Comparison of ENCODE assay signal across 19 cellular contexts in the genomic region with DNA sequence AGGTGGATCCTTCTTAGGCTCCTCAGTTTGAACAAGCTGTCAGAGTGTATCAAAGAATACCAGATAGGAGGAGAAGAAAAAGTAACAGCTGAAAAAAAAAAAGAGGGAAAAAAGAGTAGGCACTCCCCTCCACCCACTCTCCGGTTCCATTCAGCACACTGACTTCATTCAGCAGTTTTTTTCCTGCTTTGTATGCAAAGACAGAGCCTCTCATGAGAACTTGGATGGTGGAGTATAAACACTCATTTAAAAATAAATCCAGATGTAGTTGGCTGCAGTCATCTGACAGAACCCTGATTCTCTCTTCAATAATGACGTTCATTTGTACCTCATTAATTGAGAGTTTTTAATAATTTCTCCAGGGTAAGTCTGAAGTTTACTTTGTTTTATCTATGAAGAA.
"Had no signal": no experiment of that assay in that cellular context is flagged by ENCODE, and none has a peak within 500 bp of the region (broad histone marks: within the 10 kb centered on the region; RNA-seq: fewer than 3 reads in every experiment).

No MANE protein-coding gene starts in this region.

- H3K27me3 ChIP-seq: body of pancreas, gastrocnemius medialis, heart left ventricle, spleen had no signal

- H3K4me3 ChIP-seq: body of pancreas, gastrocnemius medialis, heart left ventricle, spleen had no signal

- H3K36me3 ChIP-seq: gastrocnemius medialis, heart left ventricle, spleen had no signal

- DNase-seq: activated CD4-positive, alpha-beta T cell treated with anti-CD3 and anti-CD28 coated beads, Interleukin-2, amount 10 ng/mL, durations not matched to agents 24 days and 14 days; activated CD4-positive, CD25-positive, alpha-beta regulatory T cell; activated CD8-positive, alpha-beta T cell treated with anti-CD3 and anti-CD28 coated beads for 36 hours; activated naive CD4-positive, alpha-beta T cell treated with Interleukin-2 at 50 U/mL for 16 hours; activated naive CD8-positive, alpha-beta T cell treated with anti-CD3 and anti-CD28 coated beads, Interleukin-2, amount 10 ng/mL, durations not matched to agents 7 days and 5 days; activated T-cell treated with anti-CD3 and anti-CD28 coated beads, Interleukin-2, amount 50 U/mL, for 1 hour; body of pancreas; erythroblast; gastrocnemius medialis; immature natural killer cell; mesenchymal stem cell; natural killer cell; spleen; stimulated activated CD4-positive, alpha-beta T cell treated with anti-CD3 and anti-CD28 coated beads, Interleukin-4, amount 100 ng/mL, for 4 hours; T-helper 1 cell; T-helper 9 cell had no signal

- H3K4me1 ChIP-seq: gastrocnemius medialis, parathyroid adenoma had no signal

- ATAC-seq: activated CD8-positive, alpha-beta T cell treated with anti-CD3 and anti-CD28 coated beads for 36 hours; body of pancreas; gastrocnemius medialis; natural killer cell; stimulated activated memory B cell treated with anti-CD40 and anti-IgM and Interleukin-4, amounts not matched to agents 10 μg/mL and 1 μg/mL and 100 μg/mL, for 72 hours had no signal

- H3K9me3 ChIP-seq: body of pancreas, gastrocnemius medialis, heart left ventricle, spleen had no signal
